19 cellular contexts compared by ENCODE assay signal in the genomic region with DNA sequence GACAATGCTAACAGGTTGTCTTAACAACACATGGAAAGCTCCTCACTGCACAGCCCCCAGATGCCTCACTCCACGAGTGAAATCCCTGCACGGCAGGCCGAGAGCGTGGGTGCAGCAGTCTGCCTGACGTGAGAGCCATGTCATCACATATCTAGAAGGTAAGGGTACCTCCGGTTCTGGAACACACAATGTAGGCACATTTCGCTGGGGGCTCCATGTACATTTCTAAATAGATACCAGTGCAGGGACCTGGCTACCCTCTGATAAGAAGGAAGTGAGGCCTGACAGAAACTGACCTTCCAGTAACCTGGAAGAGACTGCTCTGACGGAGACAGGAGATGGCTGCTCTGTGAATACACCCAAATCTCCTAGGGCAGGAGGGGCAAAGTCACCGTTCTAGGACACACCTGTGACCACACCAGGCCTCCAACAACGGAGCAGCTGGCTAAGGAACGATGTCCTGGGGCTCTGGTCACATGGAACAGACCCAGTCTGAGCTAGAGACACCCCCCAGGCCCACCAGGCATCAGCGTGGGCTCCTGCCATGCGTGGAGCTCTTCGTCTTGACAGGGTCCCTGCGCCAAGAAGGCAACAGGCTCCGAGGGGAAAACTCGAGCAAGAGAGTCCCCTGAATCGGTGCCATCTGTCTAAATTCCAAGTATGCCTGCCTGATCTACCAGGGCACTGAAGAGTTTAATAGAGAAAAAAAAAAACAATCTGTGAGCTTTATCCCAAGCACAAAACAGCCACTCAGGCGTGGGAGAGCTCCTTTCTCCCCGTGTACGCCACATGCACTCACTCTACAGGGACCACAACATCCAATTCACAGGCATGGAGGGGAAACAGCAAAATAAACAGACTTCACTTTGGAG. TPM values are rescaled to one million over a fixed set of nuclear protein-coding genes. Genes with fewer than 3 reads are reported as not detected.
A peak's percentile ranks its signal among the peaks of the same experiment; 100 is the strongest.
DNase-seq lines count a peak whose midpoint lies in the region; ATAC-seq, FAIRE-seq and TF ChIP-seq lines count a peak whose summit lies in the region.
"Had no signal": no experiment of that assay in that cellular context is flagged by ENCODE, and none has a peak within 500 bp of the region (broad histone marks: within the 10 kb centered on the region; RNA-seq: fewer than 3 reads in every experiment).

No MANE protein-coding gene starts in this region.

- TF ChIP-seq CTCF in heart right ventricle (IDR thresholded peaks at IDR 0.05) = no peak
- no peak for TF ChIP-seq CTCF in thyroid gland (IDR thresholded peaks at IDR 0.05)
- TF ChIP-seq CTCF in D721Med (IDR thresholded peaks at IDR 0.05; ENCODE audit: insufficient read depth, missing control alignments) = no peak

- peaks cover 65% of the 10 kb centered on the region for H3K36me3 Mint-ChIP-seq in T-cell
- peaks cover 34% of the 10 kb centered on the region for H3K36me3 Mint-ChIP-seq in memory B cell

- H3K36me3 ChIP-seq in heart right ventricle (peaks cover 0 to 60% (median 3%) of the 10 kb centered on the region in 9 donors), thyroid gland (peaks cover 0 to 3% of the 10 kb centered on the region in 2 donors), H7 (replicated peaks; ENCODE audit: control insufficient read depth, insufficient read depth, low read length) (no peaks in the 10 kb centered on the region; the same call in none of the 2 replicates)
- H3K36me3 ChIP-seq: SJSA1 had no signal

- H3K4me1 ChIP-seq in heart right ventricle (peaks cover 0 to 39% (median 10%) of the 10 kb centered on the region in 9 donors), thyroid gland (peaks cover 16 to 18% of the 10 kb centered on the region in 2 donors)
- H3K4me1 ChIP-seq: breast epithelium, SJSA1, vagina had no signal

- H3K9me3 Mint-ChIP-seq in T-cell (no peaks in the 10 kb centered on the region), memory B cell (no peaks in the 10 kb centered on the region)
- H3K9me3 Mint-ChIP-seq: activated naive CD8-positive, alpha-beta T cell treated with anti-CD3 and anti-CD28 coated beads, Interleukin-2, amount 10 ng/mL, durations not matched to agents 7 days and 5 days had no signal

- H3K4me1 Mint-ChIP-seq in T-cell = peaks cover 15 to 42% (median 40%) of the 10 kb centered on the region in 3 donors
- H3K4me1 Mint-ChIP-seq in memory B cell = peaks cover 36% of the 10 kb centered on the region

- POLR2A ChIA-PET in T-cell (lab: Charles Lee) = interaction anchor here (0.6 to 0.8 kb wide), 2 partner anchors 29 to 151 kb away, joined by 4 to 7 read pairs; no protein-coding TSS in a partner anchor

- no peaks in the 10 kb centered on the region for H3K27me3 ChIP-seq in heart right ventricle
- H3K27me3 ChIP-seq in thyroid gland = no peaks in the 10 kb centered on the region
- H3K27me3 ChIP-seq in H7 (ENCODE audit: control insufficient read depth, insufficient read depth, low read length) = no peaks in the 10 kb centered on the region
- H3K27me3 ChIP-seq: breast epithelium, dorsolateral prefrontal cortex, SJSA1, vagina had no signal

- H3K4me3 Mint-ChIP-seq in T-cell = no peak overlapping the region
- H3K4me3 Mint-ChIP-seq in memory B cell = peak overlapping the region; percentile 24
- H3K4me3 Mint-ChIP-seq: activated naive CD8-positive, alpha-beta T cell treated with anti-CD3 and anti-CD28 coated beads, Interleukin-2, amount 10 ng/mL, durations not matched to agents 7 days and 5 days had no signal

- TF ChIP-seq POLR2A in thyroid gland (IDR thresholded peaks at IDR 0.05) = no peak

- intact Hi-C loops in heart right ventricle (cut with DNase I) (loop anchor here in 1 of 10 donors (2.0 kb wide), 1 partner anchor 22 kb away; no protein-coding TSS in a partner anchor), Right ventricle myocardium superior (cut with DNase I) (no loop called here), thyroid gland (cut with DNase I) (no loop called here)

- CTCF ChIA-PET in T-cell (lab: Charles Lee) = interaction anchor here in 1 of 2 donors (0.7 kb wide), 1 partner anchor 167 kb away, joined by 3 read pairs; no protein-coding TSS in a partner anchor

- no peaks in the 10 kb centered on the region for H3K27me3 Mint-ChIP-seq in T-cell
- H3K27me3 Mint-ChIP-seq in memory B cell = no peaks in the 10 kb centered on the region
- H3K27me3 Mint-ChIP-seq: activated naive CD8-positive, alpha-beta T cell treated with anti-CD3 and anti-CD28 coated beads, Interleukin-2, amount 10 ng/mL, durations not matched to agents 7 days and 5 days had no signal

- H3K27ac ChIP-seq in heart right ventricle (peak overlapping the region; percentile 44 to 88 (median 78)), thyroid gland (peak overlapping the region; percentile 24 to 78 (median 64))
- H3K27ac ChIP-seq: breast epithelium, SJSA1, vagina had no signal

- 70 to 79% methylated on average over 21 of the region's 21 CpGs for WGBS in heart right ventricle, 2 donors
- WGBS in thyroid gland, 2 donors = 52 to 58% methylated on average over 19 to 21 of the region's 21 CpGs

- ATAC-seq in heart right ventricle (peak in 3 of 8 donors; percentile 9 to 27 (median 26)), Right ventricle myocardium superior (ENCODE audit: poor library complexity) (no peak), T-cell (replicated peaks in 1 of 4) (no peak), memory B cell (ENCODE audit: low read depth) (no peak)

- H3K9me3 ChIP-seq in heart right ventricle = no peaks in the 10 kb centered on the region
- H3K9me3 ChIP-seq in thyroid gland = no peaks in the 10 kb centered on the region
- H3K9me3 ChIP-seq: breast epithelium, SJSA1, vagina had no signal

- H3K4me3 ChIP-seq in heart right ventricle = peak overlapping the region in 2 of 10 donors; percentile 7 to 40
- H3K4me3 ChIP-seq in thyroid gland (replicated peaks in 1 of 3) = no peak overlapping the region
- no peak overlapping the region for H3K4me3 ChIP-seq in H7 (ENCODE audit: insufficient read depth, low read depth, low read length)
- H3K4me3 ChIP-seq: breast epithelium, dorsolateral prefrontal cortex, SJSA1, vagina had no signal

- no peak for FAIRE-seq in D721Med (lab: Jason Lieb, UNC)

- peak overlapping the region; percentile 55 to 60 for H3K27ac Mint-ChIP-seq in T-cell
- peak overlapping the region; percentile 67 for H3K27ac Mint-ChIP-seq in memory B cell
- H3K27ac Mint-ChIP-seq: activated naive CD8-positive, alpha-beta T cell treated with anti-CD3 and anti-CD28 coated beads, Interleukin-2, amount 10 ng/mL, durations not matched to agents 7 days and 5 days had no signal

- DNase-seq in heart right ventricle = no peak
- no peak for DNase-seq in Right ventricle myocardium superior
- no peak for DNase-seq in T-cell
- no peak for DNase-seq in memory B cell (ENCODE audit: low spot score in 2 of 2)
- DNase-seq in thyroid gland = peak; percentile 73 to 76
- DNase-seq in AG08396 (ENCODE audit: low spot score) = no peak
- DNase-seq in H7 = no peak
- no peak for DNase-seq in D721Med (ENCODE audit: insufficient read length, low spot score)
- DNase-seq: activated CD4-positive, CD25-positive, alpha-beta regulatory T cell treated with anti-CD3 and anti-CD28 coated beads, Interleukin-2, amount 50 U/mL, for 72 hours; activated naive CD8-positive, alpha-beta T cell treated with anti-CD3 and anti-CD28 coated beads, Interleukin-2, amount 10 ng/mL, durations not matched to agents 7 days and 5 days; dorsolateral prefrontal cortex; NCI-H1092; NCI-H2081; NCI-H526 treated with DMSO at 0.1 percent for 48 hours; OCI-M1; T1000 had no signal

RNA-seq across cellular contexts. Expression of a gene that starts 27.5 kb away (rescaled TPM):
- total RNA-seq in heart right ventricle (10 to 100 TPM in 7 of 10 donors, 1 to 10 TPM in 3; 7.1 to 44.3 (median 12.1) TPM), Right ventricle myocardium superior (12.3 TPM), T-cell (100 to 1,000 TPM; 121 to 275 (median 252) TPM), thyroid gland (100 to 1,000 TPM in 2 of 4 donors, 10 to 100 TPM in 2; 51.6 to 138 (median 109) TPM)
- 10 to 100 TPM in 1 of 2 donors, 1 to 10 TPM in 1; 7.3 to 26.8 TPM for polyA plus RNA-seq in heart right ventricle
- 27.8 and 41.3 TPM in 2 replicates for total RNA-seq in H7 (2014; rRNA removed; shearing (Covaris generic))

Comparison
In these comparisons a context has a peak if more than half of its experiments do, and no peak if none do; other contexts are left out.
1. DNase-seq: peak in thyroid gland (2 of 2); none in heart right ventricle (0 of 2), Right ventricle myocardium superior (single experiment), T-cell (0 of 34), memory B cell (0 of 2), AG08396 (single experiment), H7 (single experiment) and D721Med (single experiment).